8 cellular contexts compared by ENCODE assay signal in the genomic region with DNA sequence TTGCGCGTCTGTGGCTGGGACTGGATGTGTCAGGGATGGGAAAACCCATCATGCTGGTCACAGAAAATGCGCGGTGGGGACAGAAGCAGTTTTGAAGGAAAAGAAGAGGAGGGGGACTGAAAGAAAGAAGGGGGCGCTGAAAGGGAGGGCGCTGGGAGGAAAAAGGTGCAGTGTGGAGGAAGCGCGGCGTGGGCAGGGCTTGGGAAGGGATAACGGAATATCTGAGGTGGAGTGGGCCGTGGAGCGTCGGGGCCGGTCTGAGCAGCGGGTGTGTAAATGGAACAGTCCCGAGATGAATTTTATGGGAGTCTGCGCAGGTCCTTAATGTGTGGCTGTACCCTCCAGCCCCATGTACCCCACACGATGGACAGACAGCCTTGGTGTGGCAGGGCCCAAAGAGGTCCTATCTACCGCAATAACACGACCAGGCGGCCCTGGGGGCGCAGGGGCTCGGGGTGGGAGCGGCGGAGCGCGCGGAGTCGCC. TPM values are rescaled to one million over a fixed set of nuclear protein-coding genes. Genes with fewer than 3 reads are reported as not detected.
DNase-seq lines count a peak whose midpoint lies in the region; ATAC-seq and TF ChIP-seq lines count a peak whose summit lies in the region.

No MANE protein-coding gene starts in this region.

- no peak for DNase-seq in CD4-positive, alpha-beta T cell
- no peak for DNase-seq in activated naive CD4-positive, alpha-beta T cell treated with anti-CD3 and anti-CD28 coated beads, Interleukin-2, amount 50 U/mL, for 72 hours (ENCODE audit: low spot score in 2 of 2)
- peak in 3 of 49 donors; percentile 19 to 42 (median 20) for DNase-seq in substantia nigra (lab: John Stamatoyannopoulos, UW)

- H3K4me1 Mint-ChIP-seq in CD4-positive, alpha-beta T cell (ENCODE audit: low read depth), result peaks cover 35% of the 10 kb centered on the region

- H3K36me3 Mint-ChIP-seq in CD4-positive, alpha-beta T cell (ENCODE audit: low read depth), result no peaks in the 10 kb centered on the region
- H3K36me3 Mint-ChIP-seq in activated naive CD4-positive, alpha-beta T cell treated with anti-CD3 and anti-CD28 coated beads, Interleukin-2, amount 50 U/mL, for 72 hours, result peaks cover 0 to 11% of the 10 kb centered on the region in 2 donors

- peak overlapping the region; percentile 52; the same call in 1 of the 2 replicates for H3K9ac ChIP-seq in iPS-20b (ENCODE audit: low read depth, low read length)

- H3K9me3 Mint-ChIP-seq in CD4-positive, alpha-beta T cell, result no peaks in the 10 kb centered on the region
- H3K9me3 Mint-ChIP-seq in activated naive CD4-positive, alpha-beta T cell treated with anti-CD3 and anti-CD28 coated beads, Interleukin-2, amount 50 U/mL, for 72 hours, result no peaks in the 10 kb centered on the region

- intact Hi-C loops in CD4-positive, alpha-beta T cell (cut with DNase I, micrococcal nuclease), result loop anchor here (2.0 to 10.0 kb wide), 3 partner anchors 14 to 588 kb away; partner anchors contain the start of genes SLC35B2 (in 2 of the 2) and MAD2L1BP (in 1 of the 2)

- H3K27me3 ChIP-seq in CD4-positive, alpha-beta T cell (ENCODE audit: control insufficient read depth, insufficient read depth, low read length), result peaks cover 4% of the 10 kb centered on the region
- no peaks in the 10 kb centered on the region for H3K27me3 ChIP-seq in iPS-20b (ENCODE audit: insufficient read depth, low read length)

- peak overlapping the region; percentile 77 for H3K4me3 Mint-ChIP-seq in CD4-positive, alpha-beta T cell

- no peak overlapping the region for H3K27ac Mint-ChIP-seq in CD4-positive, alpha-beta T cell
- peak overlapping the region; percentile 81 to 86 for H3K27ac Mint-ChIP-seq in activated naive CD4-positive, alpha-beta T cell treated with anti-CD3 and anti-CD28 coated beads, Interleukin-2, amount 50 U/mL, for 72 hours

- H3K4me1 ChIP-seq in iPS-20b (ENCODE audit: insufficient read depth, low read length), result peaks cover 37% of the 10 kb centered on the region

- no peak for TF ChIP-seq CTCF in CD4-positive, alpha-beta T cell (IDR thresholded peaks at IDR 0.05)

- H3K4me3 ChIP-seq in iPS-20b (ENCODE audit: low read length), result peak overlapping the region; percentile 97

- ATAC-seq in CD4-positive, alpha-beta T cell (ENCODE audit: poor library complexity), result peak; percentile 1
- ATAC-seq in HG02943 (IDR thresholded peaks at IDR 0.05; ENCODE audit: low read depth, unreplicated experiment), result peak; percentile 2
- ATAC-seq in activated naive CD4-positive, alpha-beta T cell treated with anti-CD3 and anti-CD28 coated beads, Interleukin-2, amount 50 U/mL, for 72 hours, result no peak
- no peak for ATAC-seq in GM18861 (IDR thresholded peaks at IDR 0.05; ENCODE audit: unreplicated experiment)
- no peak for ATAC-seq in GM19455 (IDR thresholded peaks at IDR 0.05; ENCODE audit: unreplicated experiment)
- ATAC-seq in GM19324 (IDR thresholded peaks at IDR 0.05; ENCODE audit: low FRiP score, unreplicated experiment), result no peak

- POLR2A ChIA-PET in CD4-positive, alpha-beta T cell (lab: Charles Lee), result interaction anchor here (0.7 to 5.8 kb wide), 4 partner anchors 14 to 39 kb away, joined by 3 to 62 read pairs (median 10); partner anchors contain the start of genes HSP90AB1 and SLC35B2

- H3K36me3 ChIP-seq in iPS-20b (ENCODE audit: insufficient read depth, low read depth, low read length), result peaks cover 13% of the 10 kb centered on the region; the same call in 1 of the 2 replicates

- H3K9me3 ChIP-seq in CD4-positive, alpha-beta T cell (ENCODE audit: control insufficient read depth, low read length), result no peaks in the 10 kb centered on the region
- H3K9me3 ChIP-seq in iPS-20b (ENCODE audit: insufficient read depth, low read depth, low read length), result no peaks in the 10 kb centered on the region

- no peaks in the 10 kb centered on the region for H3K27me3 Mint-ChIP-seq in CD4-positive, alpha-beta T cell

- CTCF ChIA-PET in CD4-positive, alpha-beta T cell (lab: Charles Lee), result interaction anchor here (0.8 to 1.8 kb wide), 8 partner anchors 10 to 90 kb away, joined by 3 to 7 read pairs (median 4); partner anchors contain the start of genes AARS2, HSP90AB1 and SLC35B2

- H3K27ac ChIP-seq in CD4-positive, alpha-beta T cell (ENCODE audit: low read depth, low read length), result no peak overlapping the region
- H3K27ac ChIP-seq in iPS-20b (ENCODE audit: low read length) (no peak overlapping the region), substantia nigra (ENCODE audit: low read depth, low read length, poor library complexity, severe bottlenecking) (peak overlapping the region; percentile 35)

RNA-seq across cellular contexts. Expression of gene SLC29A1, which starts 0.4 kb away (rescaled TPM):
- total RNA-seq in CD4-positive, alpha-beta T cell, result 1 to 10 TPM in 1 of 2 experiments, under 1 TPM in 1; 0.67 to 1.3 TPM
- 10 to 100 TPM; 37.1 to 56.5 TPM for total RNA-seq in activated naive CD4-positive, alpha-beta T cell treated with anti-CD3 and anti-CD28 coated beads, Interleukin-2, amount 50 U/mL, for 72 hours

RNA-seq across cellular contexts. Expression of gene MYMX, which starts 6.3 kb away (rescaled TPM):
- not detected for total RNA-seq in CD4-positive, alpha-beta T cell
- total RNA-seq in activated naive CD4-positive, alpha-beta T cell treated with anti-CD3 and anti-CD28 coated beads, Interleukin-2, amount 50 U/mL, for 72 hours, result not detected

RNA-seq across cellular contexts. Expression of gene HSP90AB1, which starts 23.9 kb away (rescaled TPM):
- total RNA-seq in CD4-positive, alpha-beta T cell, result 100 to 1,000 TPM; 401 to 405 TPM
- 1,000 to 10,000 TPM; 1,343 to 1,701 TPM for total RNA-seq in activated naive CD4-positive, alpha-beta T cell treated with anti-CD3 and anti-CD28 coated beads, Interleukin-2, amount 50 U/mL, for 72 hours

RNA-seq across cellular contexts. Expression of gene SLC35B2, which starts 34.3 kb away (rescaled TPM):
- total RNA-seq in CD4-positive, alpha-beta T cell, result 1 to 10 TPM; 6.4 to 7.0 TPM
- 10 to 100 TPM; 18.3 to 23.8 TPM for total RNA-seq in activated naive CD4-positive, alpha-beta T cell treated with anti-CD3 and anti-CD28 coated beads, Interleukin-2, amount 50 U/mL, for 72 hours

RNA-seq across cellular contexts. Expression of gene NFKBIE, which starts 42.3 kb away (rescaled TPM):
- 10 to 100 TPM; 43.0 to 43.1 TPM for total RNA-seq in CD4-positive, alpha-beta T cell
- 10 to 100 TPM; 17.7 to 19.9 TPM for total RNA-seq in activated naive CD4-positive, alpha-beta T cell treated with anti-CD3 and anti-CD28 coated beads, Interleukin-2, amount 50 U/mL, for 72 hours

Comparison
In these comparisons a context has a peak if more than half of its experiments do, and no peak if none do; other contexts are left out.
1. ATAC-seq: peak in CD4-positive, alpha-beta T cell (single experiment) and HG02943 (single experiment); none in activated naive CD4-positive, alpha-beta T cell treated with anti-CD3 and anti-CD28 coated beads, Interleukin-2, amount 50 U/mL, for 72 hours (0 of 2), GM18861 (single experiment), GM19455 (single experiment) and GM19324 (single experiment).
2. RNA of gene SLC29A1, which starts 0.4 kb away (total RNA-seq): 37.1 to 56.5 TPM in activated naive CD4-positive, alpha-beta T cell treated with anti-CD3 and anti-CD28 coated beads, Interleukin-2, amount 50 U/mL, for 72 hours; 0.67 to 1.3 TPM in CD4-positive, alpha-beta T cell; every median in the first group is over 10 times any median in the second.